In the genomic region with DNA sequence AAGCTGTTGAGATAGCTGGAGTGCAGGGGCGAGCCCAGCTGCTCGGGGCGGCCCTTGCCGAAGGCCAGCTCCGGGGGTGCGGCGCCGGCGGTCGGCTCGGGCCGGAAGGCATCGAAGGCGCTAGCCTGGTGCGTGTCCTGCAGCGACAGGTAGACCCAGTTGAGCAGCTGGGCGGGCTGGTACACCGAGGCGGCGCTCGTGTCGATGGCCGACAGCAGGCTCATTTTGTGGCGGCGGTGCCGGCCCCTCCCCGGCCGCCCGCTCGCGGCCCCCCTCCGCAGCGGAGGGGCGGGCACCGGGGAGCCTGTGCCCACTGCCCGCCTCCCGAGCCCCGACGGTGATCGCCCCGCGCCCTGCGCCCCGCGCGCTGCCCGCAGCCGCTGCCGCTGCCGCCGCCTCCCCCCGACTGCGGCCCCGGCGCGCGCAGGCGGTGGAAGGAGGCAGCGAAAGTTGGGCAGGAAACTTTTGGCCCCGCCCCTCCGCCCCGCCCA, we compare ENCODE assay signal across 8 cellular contexts. TPM values are rescaled to one million over a fixed set of nuclear protein-coding genes. Genes with fewer than 3 reads are reported as not detected.
A peak's percentile ranks its signal among the peaks of the same experiment; 100 is the strongest.
DNase-seq lines count a peak whose midpoint lies in the region; ATAC-seq, FAIRE-seq and TF ChIP-seq lines count a peak whose summit lies in the region.

Gene ZCCHC24, minus strand, starts transcription at position 408 of the 491 bp plus-strand sequence. Its CDS starts 184 bp downstream, at position 224.

- TF ChIP-seq POLR2A in HepG2 (IDR thresholded peaks at IDR 0.05; ENCODE audit: insufficient read depth in 1 of 2, low read depth in 2 of 2, low read length in 2 of 2), result peak; percentile 26 to 65; a peak in 2 of 4 replicates

- peak within 1 kb of the TSS; percentile 90 for H3K4me3 Mint-ChIP-seq in chondrocyte (ENCODE audit: unreplicated experiment)
- peak within 1 kb of the TSS; percentile 80 for H3K4me3 Mint-ChIP-seq in stimulated activated naive CD8-positive, alpha-beta T cell treated with anti-CD3 and anti-CD28 coated beads, Interleukin-15, Interleukin-2, amounts not matched to agents 100 ng/mL and 50 ng/mL, for 24 hours

- peak within 1 kb of the TSS; percentile 85 for H3K4me2 ChIP-seq in OCI-LY7 (ENCODE audit: low read length)
- peak within 1 kb of the TSS; percentile 96 for H3K4me2 ChIP-seq in HepG2 (ENCODE audit: low read depth, low read length)

- peaks cover 1% of the 10 kb centered on the region for H3K36me3 Mint-ChIP-seq in chondrocyte (ENCODE audit: low read depth)
- no peaks in the 10 kb centered on the region for H3K36me3 Mint-ChIP-seq in stimulated activated naive CD8-positive, alpha-beta T cell treated with anti-CD3 and anti-CD28 coated beads, Interleukin-15, Interleukin-2, amounts not matched to agents 100 ng/mL and 50 ng/mL, for 24 hours (ENCODE audit: low read depth)

- H3K9ac ChIP-seq in HepG2 (ENCODE audit: insufficient read depth, low read depth, low read length), result peak within 1 kb of the TSS; percentile 62

- no CpG with 5 or more reads among the region's 62 CpGs for WGBS in HepG2 (ENCODE audit: low lambda C conversion rate)

- H3K27ac ChIP-seq in A673 (ENCODE audit: low read depth, low read length, poor library complexity, severe bottlenecking) (peak within 1 kb of the TSS; percentile 88), OCI-LY7 (ENCODE audit: low read depth, low read length, poor library complexity, severe bottlenecking) (no peak within 1 kb of the TSS), HepG2 (ENCODE audit: extremely low read length, insufficient read depth, low read length) (no peak within 1 kb of the TSS)

- peak within 1 kb of the TSS; percentile 89 for H3K27ac Mint-ChIP-seq in chondrocyte (ENCODE audit: unreplicated experiment)
- peak within 1 kb of the TSS; percentile 57 for H3K27ac Mint-ChIP-seq in stimulated activated naive CD8-positive, alpha-beta T cell treated with anti-CD3 and anti-CD28 coated beads, Interleukin-15, Interleukin-2, amounts not matched to agents 100 ng/mL and 50 ng/mL, for 24 hours

- TF ChIP-seq EP300 in HepG2 (IDR thresholded peaks at IDR 0.05; ENCODE audit: low read depth in 2 of 2, low read length in 2 of 2) (no peak), HepG2 (CRISPR knock-in tag; IDR thresholded peaks at IDR 0.05; ENCODE audit: borderline replicate concordance) (no peak)

- H3K9me2 ChIP-seq in OCI-LY7 (ENCODE audit: insufficient read depth, low read length), result no peaks in the 10 kb centered on the region

- no peaks in the 10 kb centered on the region; the same call in 1 of the 2 replicates for H4K20me1 ChIP-seq in OCI-LY7 (ENCODE audit: insufficient read depth, low read length)
- H4K20me1 ChIP-seq in HepG2 (ENCODE audit: insufficient read depth, low read length), result no peaks in the 10 kb centered on the region

- in situ Hi-C loops in HepG2 (cut with HindIII; ENCODE audit: extremely low pct_ligation_motif_present, low pct_unique_long_range_greater_than_20kb), result no loop called here

- no peaks in the 10 kb centered on the region for H3K9me3 ChIP-seq in A673 (ENCODE audit: low read depth, low read length, poor library complexity, severe bottlenecking)
- H3K9me3 ChIP-seq in OCI-LY7 (ENCODE audit: low read length), result no peaks in the 10 kb centered on the region
- H3K9me3 ChIP-seq in HepG2 (ENCODE audit: low read length), result no peaks in the 10 kb centered on the region

- H3K27me3 ChIP-seq in A673 (replicated peaks; ENCODE audit: insufficient read depth, low read depth, low read length, poor library complexity) (no peaks in the 10 kb centered on the region), HepG2 (ENCODE audit: control insufficient read depth in 1 of 2, insufficient read depth in 2 of 2, low read length in 2 of 2) (peaks cover 2 to 21% of the 10 kb centered on the region in 2 experiments; a peak in 4 of 5 replicates)

- FAIRE-seq in HepG2 (lab: Jason Lieb, UNC), result no peak

- CTCF ChIA-PET in A673 (lab: Charles Lee) (interaction anchor here (0.6 to 1.7 kb wide), 3 partner anchors 22 to 71 kb away, joined by 3 to 4 read pairs (median 4); no protein-coding TSS in a partner anchor), OCI-LY7 (lab: Charles Lee; ENCODE audit: unreplicated experiment) (interaction anchor here (0.6 kb wide), 1 partner anchor 466 kb away, joined by 3 read pairs; no protein-coding TSS in a partner anchor), HepG2 (lab: Yijun Ruan, JAX; ENCODE audit: low intra/inter-chr PET ratio, low total read pairs) (no interaction called here)

- no peak for TF ChIP-seq CTCF in A673 (conservative IDR thresholded peaks at IDR 0.05; ENCODE audit: low read depth, low read length)
- TF ChIP-seq CTCF in OCI-LY7 (conservative IDR thresholded peaks at IDR 0.05; ENCODE audit: low read length), result no peak
- peak; percentile 21 for TF ChIP-seq CTCF in chondrocyte (IDR thresholded peaks at IDR 0.05)
- no peak for TF ChIP-seq CTCF in HepG2 (CRISPR knock-in tag; IDR thresholded peaks at IDR 0.05)

- BruUV-seq in A673 (replicated peaks; lab: Mats Ljungman, UMichigan) (no TSS peak), OCI-LY7 (replicated peaks; lab: Mats Ljungman, UMichigan) (no TSS peak), HepG2 (replicated peaks; lab: Mats Ljungman, UMichigan) (no TSS peak)

- no peak for TF ChIP-seq RAD21 in HepG2 (CRISPR knock-in tag; IDR thresholded peaks at IDR 0.05)

- H3K36me3 ChIP-seq in A673 (ENCODE audit: insufficient read depth, low read length, poor library complexity, severe bottlenecking) (no peaks in the 10 kb centered on the region), OCI-LY7 (ENCODE audit: insufficient read depth, low read length) (no peaks in the 10 kb centered on the region), HepG2 (replicated peaks in 1 of 2; ENCODE audit: control insufficient read depth in 1 of 2, insufficient read depth in 2 of 2, low read length in 2 of 2) (no peaks in the 10 kb centered on the region)

- H3K4me3 ChIP-seq in A673 (ENCODE audit: low read depth, low read length, poor library complexity, severe bottlenecking) (peak within 1 kb of the TSS; percentile 64), OCI-LY7 (ENCODE audit: low read depth, low read length, poor library complexity, severe bottlenecking) (peak within 1 kb of the TSS; percentile 71), HepG2 (replicated peaks in 1 of 3; ENCODE audit: insufficient read depth in 1 of 3, low read depth in 2 of 3, low read length in 3 of 3) (peak within 1 kb of the TSS; percentile 69 to 77 (median 76))

- ATAC-seq in GM18519 (IDR thresholded peaks at IDR 0.05; ENCODE audit: low FRiP score, unreplicated experiment) (peak; percentile 30), HG02852 (IDR thresholded peaks at IDR 0.05; ENCODE audit: unreplicated experiment) (peak; percentile 24), HepG2 (peak; percentile 23)

- H3K4me1 ChIP-seq in A673 (ENCODE audit: insufficient read depth, low read length, poor library complexity, severe bottlenecking) (peaks cover 20% of the 10 kb centered on the region), OCI-LY7 (ENCODE audit: insufficient read depth, low read length, poor library complexity, severe bottlenecking) (peaks cover 13% of the 10 kb centered on the region), HepG2 (ENCODE audit: insufficient read depth, low read length) (peaks cover 54% of the 10 kb centered on the region)

- H3K9me3 Mint-ChIP-seq in chondrocyte (ENCODE audit: low read depth), result no peaks in the 10 kb centered on the region
- no peaks in the 10 kb centered on the region for H3K9me3 Mint-ChIP-seq in stimulated activated naive CD8-positive, alpha-beta T cell treated with anti-CD3 and anti-CD28 coated beads, Interleukin-15, Interleukin-2, amounts not matched to agents 100 ng/mL and 50 ng/mL, for 24 hours

- H3K27me3 Mint-ChIP-seq in chondrocyte (ENCODE audit: low read depth), result no peaks in the 10 kb centered on the region
- peaks cover 14% of the 10 kb centered on the region for H3K27me3 Mint-ChIP-seq in stimulated activated naive CD8-positive, alpha-beta T cell treated with anti-CD3 and anti-CD28 coated beads, Interleukin-15, Interleukin-2, amounts not matched to agents 100 ng/mL and 50 ng/mL, for 24 hours

- H3K4me1 Mint-ChIP-seq in chondrocyte (ENCODE audit: low read depth), result peaks cover 52% of the 10 kb centered on the region
- peaks cover 28% of the 10 kb centered on the region for H3K4me1 Mint-ChIP-seq in stimulated activated naive CD8-positive, alpha-beta T cell treated with anti-CD3 and anti-CD28 coated beads, Interleukin-15, Interleukin-2, amounts not matched to agents 100 ng/mL and 50 ng/mL, for 24 hours (ENCODE audit: low read depth)

- H2AFZ ChIP-seq in OCI-LY7 (ENCODE audit: low read length) (peak within 1 kb of the TSS; percentile 30; the same call in 1 of the 2 replicates), HepG2 (ENCODE audit: low read length) (no peak within 1 kb of the TSS)

- DNase-seq in A673 (ENCODE audit: low spot score) (no peak), OCI-LY7 (ENCODE audit: low spot score) (peak; percentile 67), chondrocyte (ENCODE audit: low spot score) (no peak), HepG2 (ENCODE audit: low spot score) (no peak), SK-N-DZ (ENCODE audit: low spot score) (no peak)

- intact Hi-C loops in A673 (cut with micrococcal nuclease; ENCODE audit: unreplicated experiment) (no loop called here), OCI-LY7 (cut with micrococcal nuclease; ENCODE audit: unreplicated experiment) (no loop called here), HepG2 (cut with micrococcal nuclease; ENCODE audit: unreplicated experiment) (loop anchor here (1.0 to 5.0 kb wide), 2 partner anchors 21 to 43 kb away; no protein-coding TSS in a partner anchor)

- H3K79me2 ChIP-seq in OCI-LY7 (ENCODE audit: insufficient read depth, low read depth, low read length) (no peaks in the 10 kb centered on the region), HepG2 (ENCODE audit: insufficient read depth, low read length) (no peaks in the 10 kb centered on the region)

- POLR2A ChIA-PET in A673 (lab: Charles Lee; ENCODE audit: low non-redundant PET), result no interaction called here
- POLR2A ChIA-PET in OCI-LY7 (lab: Charles Lee), result no interaction called here
- POLR2A ChIA-PET in HepG2 (lab: Yijun Ruan, JAX), result interaction anchor here (1.4 to 2.4 kb wide), 4 partner anchors 9 to 66 kb away, joined by 5 to 18 read pairs (median 10); no protein-coding TSS in a partner anchor

RNA-seq across cellular contexts. Expression of gene ZCCHC24, which starts in this region (rescaled TPM):
- total RNA-seq in A673 (2021) (9.8 and 17.9 TPM in 2 replicates), OCI-LY7 (2022) (2.2 and 3.7 TPM in 2 replicates), chondrocyte (37.4 to 45.1 TPM (median 43.8 TPM) in 3 replicates), HepG2 (2016; rRNA removed; fragmentation: Illumina TruSeq; extraction: Trizol) (3.1 and 3.9 TPM in 2 replicates)
- total RNA-seq in OCI-LY7 (2014; rRNA removed; shearing (Covaris generic)), result 0.95 and 0.98 TPM in 2 replicates
- 0.62 and 0.81 TPM in 2 replicates for total RNA-seq in HepG2 (2016; cell fraction: cytosol; rRNA removed; fragmentation: Illumina TruSeq; extraction: Trizol; ENCODE audit: low read depth)
- total RNA-seq in HepG2 (2016; cell fraction: insoluble cytoplasmic fraction; rRNA removed; fragmentation: Illumina TruSeq; extraction: Trizol), result 3.5 and 3.6 TPM in 2 replicates
- 3.7 and 4.0 TPM in 2 replicates for total RNA-seq in HepG2 (2016; cell fraction: membrane; rRNA removed; fragmentation: Illumina TruSeq; extraction: Trizol)
- total RNA-seq in HepG2 (2016; cell fraction: nucleus; rRNA removed; fragmentation: Illumina TruSeq; extraction: Trizol), result 2.4 and 2.5 TPM in 2 replicates
- polyA plus RNA-seq in HepG2 (2011; rRNA removed), result 7.7 and 7.9 TPM in 2 replicates
- polyA plus RNA-seq in HepG2 (2011; cell fraction: cytosol; rRNA removed), result 6.1 and 7.9 TPM in 2 replicates
- polyA plus RNA-seq in HepG2 (2011; cell fraction: nucleus; rRNA removed), result 5.9 and 9.2 TPM in 2 replicates
- polyA plus RNA-seq in HepG2 (2012), result 3.8 and 4.0 TPM in 2 replicates
- polyA plus RNA-seq in HepG2 (2016; cell fraction: cytosol; fragmentation: Illumina TruSeq; extraction: Trizol; ENCODE audit: low read depth), result 0.43 and 0.45 TPM in 2 replicates
- polyA plus RNA-seq in HepG2 (2016; cell fraction: insoluble cytoplasmic fraction; fragmentation: Illumina TruSeq; extraction: Trizol; ENCODE audit: low read depth), result 5.1 and 5.5 TPM in 2 replicates
- 2.8 and 3.1 TPM in 2 replicates for polyA plus RNA-seq in HepG2 (2016; cell fraction: membrane; fragmentation: Illumina TruSeq; extraction: Trizol; ENCODE audit: low read depth)
- 4.3 and 4.9 TPM in 2 replicates for polyA plus RNA-seq in HepG2 (2016; cell fraction: nucleus; fragmentation: Illumina TruSeq; extraction: Trizol; ENCODE audit: insufficient read depth, low read depth)
- 4.8 and 18.6 TPM in 2 replicates for polyA minus RNA-seq in HepG2 (2011; rRNA and poly(A)+ RNA removed; ENCODE audit: low replicate concordance)
- 7.8 and 8.3 TPM in 2 replicates for polyA minus RNA-seq in HepG2 (2011; cell fraction: cytosol; rRNA and poly(A)+ RNA removed)
- 3.5 and 3.6 TPM in 2 replicates for polyA minus RNA-seq in HepG2 (2011; cell fraction: nucleus; rRNA and poly(A)+ RNA removed)
- polyA plus RNA-seq in SK-N-DZ (2014; cell fraction: cytosol; rRNA removed), result 1.1 and 2.0 TPM in 2 replicates
- 0.60 and 0.84 TPM in 2 replicates for polyA plus RNA-seq in SK-N-DZ (2014; cell fraction: nucleus; rRNA removed)
